ENCODE assay signal across 1 cellular context in genomic region chr17:81222620-81222905, GRCh38.
TF ChIP-seq lines count a peak whose summit lies in the region.

No MANE protein-coding gene starts in this region.

TF ChIP-seq in GM23338, 12 proteins besides CTCF, POLR2A, EP300 and RAD21:
- TF ChIP-seq ZNF462 (CRISPR knock-in tag; IDR thresholded peaks at IDR 0.05): no peak
- no peak for TF ChIP-seq ZNF114 (CRISPR knock-in tag; IDR thresholded peaks at IDR 0.05)
- no peak for TF ChIP-seq JUNB (IDR thresholded peaks at IDR 0.05; ENCODE audit: unreplicated experiment)
- TF ChIP-seq CREB1 (CRISPR knock-in tag; IDR thresholded peaks at IDR 0.05; ENCODE audit: low read depth): no peak
- TF ChIP-seq STAT1 (IDR thresholded peaks at IDR 0.05; ENCODE audit: unreplicated experiment): no peak
- TF ChIP-seq ZNF331 (CRISPR knock-in tag; IDR thresholded peaks at IDR 0.05; ENCODE audit: low read depth): no peak
- TF ChIP-seq ETS1 (IDR thresholded peaks at IDR 0.05): no peak
- TF ChIP-seq EZH2phosphoT487 (IDR thresholded peaks at IDR 0.05; ENCODE audit: unreplicated experiment): no peak
- no peak for TF ChIP-seq REST (IDR thresholded peaks at IDR 0.05; ENCODE audit: unreplicated experiment)
- no peak for TF ChIP-seq EZH2 (IDR thresholded peaks at IDR 0.05; ENCODE audit: low read depth, unreplicated experiment)
- TF ChIP-seq NANOG (IDR thresholded peaks at IDR 0.05; ENCODE audit: borderline replicate concordance): no peak
- no peak for TF ChIP-seq POLR2AphosphoS5 (IDR thresholded peaks at IDR 0.05; ENCODE audit: low read depth)
